In the genomic region with DNA sequence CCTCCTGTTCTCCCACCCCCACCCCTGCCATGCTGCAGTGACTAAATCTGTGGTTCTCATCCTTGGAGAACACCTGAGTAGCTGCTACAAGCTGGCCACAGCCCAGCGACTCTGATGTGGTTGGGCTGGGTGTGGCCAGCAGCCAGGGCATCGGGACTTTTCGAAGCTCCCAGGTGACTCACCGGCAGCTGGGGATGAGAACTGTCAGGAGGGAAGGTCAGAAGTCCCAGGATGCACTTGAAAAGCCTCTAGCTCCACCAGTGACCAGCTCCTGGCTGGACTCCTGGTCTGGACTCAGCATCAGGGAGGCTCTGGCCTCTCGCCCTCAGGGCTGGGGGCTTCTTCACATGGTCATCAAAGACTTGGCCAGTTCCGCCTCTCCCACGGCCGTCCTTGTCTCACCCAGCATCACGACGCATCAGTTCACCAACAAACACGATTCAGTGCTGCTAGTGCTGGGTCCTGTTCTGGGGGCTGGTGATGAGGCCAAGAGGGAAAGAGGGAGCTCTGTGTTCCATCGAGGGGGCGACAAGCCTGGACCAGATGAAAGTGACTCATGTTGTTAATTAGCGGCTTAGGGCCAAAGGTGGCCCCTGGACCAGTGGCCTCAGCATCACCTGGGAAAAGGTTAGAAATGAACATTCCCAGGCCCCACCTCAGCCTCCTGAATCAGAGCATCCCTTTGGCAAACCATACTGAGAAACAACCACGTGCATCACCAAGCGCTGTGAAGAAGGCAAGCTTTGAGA, we compare ENCODE assay signal across 10 cellular contexts. TPM values are rescaled to one million over a fixed set of nuclear protein-coding genes. Genes with fewer than 3 reads are reported as not detected.
DNase-seq lines count a peak whose midpoint lies in the region; ATAC-seq and TF ChIP-seq lines count a peak whose summit lies in the region.
"Had no signal": no experiment of that assay in that cellular context is flagged by ENCODE, and none has a peak within 500 bp of the region (broad histone marks: within the 10 kb centered on the region; RNA-seq: fewer than 3 reads in every experiment).

No MANE protein-coding gene starts in this region.

- H3K9me3 Mint-ChIP-seq in activated naive CD4-positive, alpha-beta T cell treated with anti-CD3 and anti-CD28 coated beads for 36 hours = no peaks in the 10 kb centered on the region
- H3K9me3 Mint-ChIP-seq: neural progenitor cell had no signal

- H3K4me3 ChIP-seq in upper lobe of left lung = no peak overlapping the region
- H3K4me3 ChIP-seq: neural progenitor cell had no signal

- TF ChIP-seq EP300 in upper lobe of left lung (IDR thresholded peaks at IDR 0.05) = no peak

- 79 to 85% methylated on average over 13 to 16 of the region's 16 CpGs for WGBS in upper lobe of left lung, 2 donors

- ATAC-seq in foreskin keratinocyte (peak; percentile 79), upper lobe of left lung (ENCODE audit: low FRiP score in 2 of 2) (no peak), GM18858 (IDR thresholded peaks at IDR 0.05; ENCODE audit: unreplicated experiment) (no peak)

- no peaks in the 10 kb centered on the region for H3K27me3 Mint-ChIP-seq in activated naive CD4-positive, alpha-beta T cell treated with anti-CD3 and anti-CD28 coated beads for 36 hours (ENCODE audit: low read depth)

- peaks cover 5% of the 10 kb centered on the region for H3K36me3 Mint-ChIP-seq in activated naive CD4-positive, alpha-beta T cell treated with anti-CD3 and anti-CD28 coated beads for 36 hours (ENCODE audit: low read depth)
- H3K36me3 Mint-ChIP-seq: neural progenitor cell had no signal

- H3K4me1 ChIP-seq in foreskin keratinocyte = peaks cover 20% of the 10 kb centered on the region
- peaks cover 40 to 82% (median 60%) of the 10 kb centered on the region in 4 donors for H3K4me1 ChIP-seq in upper lobe of left lung
- H3K4me1 ChIP-seq: neural progenitor cell had no signal

- H3K27ac Mint-ChIP-seq in activated naive CD4-positive, alpha-beta T cell treated with anti-CD3 and anti-CD28 coated beads for 36 hours = peak overlapping the region; percentile 46
- H3K27ac Mint-ChIP-seq: neural progenitor cell had no signal

- H3K36me3 ChIP-seq in upper lobe of left lung = no peaks in the 10 kb centered on the region
- H3K36me3 ChIP-seq: BE2C, neural progenitor cell had no signal

- TF ChIP-seq POLR2A in upper lobe of left lung (IDR thresholded peaks at IDR 0.05) = no peak

- H3K27ac ChIP-seq in foreskin keratinocyte (peak overlapping the region; percentile 91), upper lobe of left lung (peak overlapping the region in 3 of 4 donors; percentile 67 to 81 (median 81))
- H3K27ac ChIP-seq: neural progenitor cell had no signal

- no peaks in the 10 kb centered on the region for H3K27me3 ChIP-seq in foreskin keratinocyte
- no peaks in the 10 kb centered on the region for H3K27me3 ChIP-seq in upper lobe of left lung
- H3K27me3 ChIP-seq: BE2C had no signal

- H3K9me3 ChIP-seq in upper lobe of left lung = no peaks in the 10 kb centered on the region
- H3K9me3 ChIP-seq: BE2C had no signal

- DNase-seq in activated naive CD4-positive, alpha-beta T cell treated with anti-CD3 and anti-CD28 coated beads for 36 hours = no peak
- no peak for DNase-seq in activated naive CD4-positive, alpha-beta T cell (lab: John Stamatoyannopoulos, UW)
- peak; percentile 58 for DNase-seq in T1000 (lab: John Stamatoyannopoulos, UW)
- DNase-seq in foreskin keratinocyte = peak; percentile 97 to 98
- peak in 1 of 2 donors; percentile 87 for DNase-seq in upper lobe of left lung
- DNase-seq in DMS114 treated with DMSO at 0.1 percent for 48 hours (lab: John Stamatoyannopoulos, UW; ENCODE audit: unreplicated experiment) = no peak
- no peak for DNase-seq in posterior vena cava (ENCODE audit: low spot score)
- DNase-seq: BE2C had no signal

- CTCF ChIA-PET in activated naive CD4-positive, alpha-beta T cell treated with anti-CD3 and anti-CD28 coated beads for 36 hours (lab: Charles Lee) = no interaction called here

- intact Hi-C loops in activated naive CD4-positive, alpha-beta T cell treated with anti-CD3 and anti-CD28 coated beads for 36 hours (cut with micrococcal nuclease) = no loop called here
- intact Hi-C loops in posterior vena cava (cut with DNase I) = no loop called here

- peaks cover 57% of the 10 kb centered on the region for H3K4me1 Mint-ChIP-seq in activated naive CD4-positive, alpha-beta T cell treated with anti-CD3 and anti-CD28 coated beads for 36 hours (ENCODE audit: low read depth)

- no peak for TF ChIP-seq CTCF in foreskin keratinocyte (conservative IDR thresholded peaks at IDR 0.05)
- TF ChIP-seq CTCF in upper lobe of left lung (IDR thresholded peaks at IDR 0.05) = no peak

- H3K4me3 Mint-ChIP-seq in activated naive CD4-positive, alpha-beta T cell treated with anti-CD3 and anti-CD28 coated beads for 36 hours = no peak overlapping the region
- H3K4me3 Mint-ChIP-seq: neural progenitor cell had no signal

RNA-seq across cellular contexts. Expression of a gene that starts 3.9 kb away (rescaled TPM):
- total RNA-seq in activated naive CD4-positive, alpha-beta T cell treated with anti-CD3 and anti-CD28 coated beads for 36 hours = not detected
- total RNA-seq in foreskin keratinocyte (0.18 and 0.24 TPM in 2 replicates), upper lobe of left lung (1 to 10 TPM in 1 of 6 donors, under 1 TPM in 2, not detected in 3; 0.46 to 1.1 (median 0.54) TPM), posterior vena cava (not detected)
- polyA plus RNA-seq in foreskin keratinocyte = 0.22 TPM in 1 of 2 replicates, not detected in the other

RNA-seq across cellular contexts. Expression of a gene that starts 11.7 kb away (rescaled TPM):
- 100 to 1,000 TPM; 105 to 110 TPM for total RNA-seq in activated naive CD4-positive, alpha-beta T cell treated with anti-CD3 and anti-CD28 coated beads for 36 hours
- total RNA-seq in foreskin keratinocyte (0.11 and 0.14 TPM in 2 replicates), upper lobe of left lung (10 to 100 TPM; 10.8 to 65.0 (median 33.8) TPM), posterior vena cava (10 to 100 TPM in 1 of 2 donors, 1 to 10 TPM in 1; 6.4 to 15.7 TPM)
- polyA plus RNA-seq in foreskin keratinocyte = 0.07 and 0.16 TPM in 2 replicates

RNA-seq across cellular contexts. Expression of a gene that starts 13.7 kb away (rescaled TPM):
- 10 to 100 TPM; 79.0 to 85.6 TPM for total RNA-seq in activated naive CD4-positive, alpha-beta T cell treated with anti-CD3 and anti-CD28 coated beads for 36 hours
- total RNA-seq in foreskin keratinocyte (14.3 and 23.7 TPM in 2 replicates), upper lobe of left lung (100 to 1,000 TPM in 5 of 6 donors, 10 to 100 TPM in 1; 51.4 to 216 (median 195) TPM), posterior vena cava (10 to 100 TPM; 35.6 to 37.4 TPM)
- polyA plus RNA-seq in foreskin keratinocyte = 13.8 and 25.6 TPM in 2 replicates

RNA-seq across cellular contexts. Expression of a gene that starts 26.1 kb away (rescaled TPM):
- total RNA-seq in activated naive CD4-positive, alpha-beta T cell treated with anti-CD3 and anti-CD28 coated beads for 36 hours = 100 to 1,000 TPM in 1 of 2 experiments, 10 to 100 TPM in 1; 96.3 to 103 TPM
- total RNA-seq in foreskin keratinocyte (30.3 and 48.0 TPM in 2 replicates), upper lobe of left lung (100 to 1,000 TPM; 110 to 265 (median 179) TPM), posterior vena cava (10 to 100 TPM; 44.5 to 58.1 TPM)
- 60.8 and 111 TPM in 2 replicates for polyA plus RNA-seq in foreskin keratinocyte

RNA-seq across cellular contexts. Expression of a gene that starts 44.6 kb away (rescaled TPM):
- 100 to 1,000 TPM; 165 to 173 TPM for total RNA-seq in activated naive CD4-positive, alpha-beta T cell treated with anti-CD3 and anti-CD28 coated beads for 36 hours
- total RNA-seq in foreskin keratinocyte = 80.9 and 109 TPM in 2 replicates
- 169 and 180 TPM in 2 replicates for polyA plus RNA-seq in foreskin keratinocyte
- total RNA-seq in upper lobe of left lung = 10 to 100 TPM in 3 of 6 donors, 1 to 10 TPM in 3; 2.8 to 16.0 (median 9.0) TPM
- total RNA-seq in posterior vena cava = 1 to 10 TPM; 1.1 to 1.4 TPM

Comparison
In these comparisons a context has a peak if more than half of its experiments do, and no peak if none do; other contexts are left out.
1. DNase-seq: peak in T1000 (single experiment) and foreskin keratinocyte (2 of 2); none in activated naive CD4-positive, alpha-beta T cell treated with anti-CD3 and anti-CD28 coated beads for 36 hours (single experiment), activated naive CD4-positive, alpha-beta T cell (0 of 4), DMS114 treated with DMSO at 0.1 percent for 48 hours (single experiment) and posterior vena cava (single experiment).